In genomic region chr1:193059282-193060225, GRCh38 we compare ENCODE assay signal across 1 cellular context.
A peak's percentile ranks its signal among the peaks of the same experiment; 100 is the strongest.
TF ChIP-seq lines count a peak whose summit lies in the region.

Gene RO60 (plus strand): TSS chr1:193059612. CDS start chr1:193069055, 9,443 bp downstream.
Gene UCHL5 (minus strand): TSS chr1:193059360. CDS start chr1:193059260, 100 bp downstream.

TF ChIP-seq in HEK293, 187 proteins besides CTCF, POLR2A, EP300 and RAD21 (continued from another document and continues in another):
- peak; percentile 5; the same call in 1 of the 2 replicates for TF ChIP-seq ZSCAN30 (tag by site-specific recombination; IDR thresholded peaks at IDR 0.05)
- TF ChIP-seq OVOL3 (tag by site-specific recombination; IDR thresholded peaks at IDR 0.05), result no peak
- TF ChIP-seq ZNF132 (tag by site-specific recombination; IDR thresholded peaks at IDR 0.05; ENCODE audit: borderline replicate concordance), result no peak
- TF ChIP-seq ZBTB49 (tag by site-specific recombination; IDR thresholded peaks at IDR 0.05; ENCODE audit: low read depth), result no peak
- TF ChIP-seq ZNF629 (tag by site-specific recombination; IDR thresholded peaks at IDR 0.05), result peak; percentile 93
- peak; percentile 55 for TF ChIP-seq PRDM1 (tag by site-specific recombination; IDR thresholded peaks at IDR 0.05)
- TF ChIP-seq ZNF518A (tag by site-specific recombination; conservative IDR thresholded peaks at IDR 0.05; ENCODE audit: low read depth), result peak; percentile 69
- peak; percentile 95 for TF ChIP-seq PBX3 (CRISPR knock-in tag; IDR thresholded peaks at IDR 0.05)
- no peak for TF ChIP-seq ZNF140 (tag by site-specific recombination; IDR thresholded peaks at IDR 0.05)
- TF ChIP-seq ZNF37A (tag by site-specific recombination; IDR thresholded peaks at IDR 0.05), result no peak; the same call in 1 of the 2 replicates
- TF ChIP-seq ZBTB17 (tag by site-specific recombination; IDR thresholded peaks at IDR 0.05), result peak; percentile 97
- no peak for TF ChIP-seq ZNF266 (tag by site-specific recombination; IDR thresholded peaks at IDR 0.05; ENCODE audit: low read depth)
- no peak for TF ChIP-seq ZNF350 (tag by site-specific recombination; IDR thresholded peaks at IDR 0.05)
- no peak for TF ChIP-seq PRDM2 (tag by site-specific recombination; IDR thresholded peaks at IDR 0.05; ENCODE audit: borderline replicate concordance)
- TF ChIP-seq ZNF19 (tag by site-specific recombination; IDR thresholded peaks at IDR 0.05; ENCODE audit: low read depth), result no peak
- TF ChIP-seq ZNF248 (tag by site-specific recombination; IDR thresholded peaks at IDR 0.05), result no peak
- TF ChIP-seq ZSCAN4 (tag by site-specific recombination; IDR thresholded peaks at IDR 0.05), result 0 out of 2 replicates have a peak, but pooled peaks have one; percentile 5
- peak; percentile 79 for TF ChIP-seq HIC1 (tag by site-specific recombination; IDR thresholded peaks at IDR 0.05)
- peak; percentile 93 for TF ChIP-seq ZNF335 (tag by site-specific recombination; conservative IDR thresholded peaks at IDR 0.05)
- TF ChIP-seq ZNF768 (tag by site-specific recombination; IDR thresholded peaks at IDR 0.05), result no peak; the same call in 1 of the 2 replicates
- TF ChIP-seq ZNF211 (tag by site-specific recombination; IDR thresholded peaks at IDR 0.05; ENCODE audit: low read depth), result no peak
- peak; percentile 68; the same call in 1 of the 2 replicates for TF ChIP-seq ZNF391 (tag by site-specific recombination; IDR thresholded peaks at IDR 0.05; ENCODE audit: borderline replicate concordance, low read depth)
- peak; percentile 90 for TF ChIP-seq ZBTB44 (tag by site-specific recombination; IDR thresholded peaks at IDR 0.05)
- TF ChIP-seq ZNF398 (tag by site-specific recombination; IDR thresholded peaks at IDR 0.05), result peak; percentile 11; the same call in 1 of the 2 replicates
- no peak for TF ChIP-seq ZNF274 (IDR thresholded peaks at IDR 0.05; ENCODE audit: low read length)
- no peak for TF ChIP-seq ZNF274 (tag by site-specific recombination; IDR thresholded peaks at IDR 0.05; ENCODE audit: borderline replicate concordance)
- TF ChIP-seq ZNF658 (tag by site-specific recombination; IDR thresholded peaks at IDR 0.05), result no peak
- TF ChIP-seq ZNF121 (tag by site-specific recombination; IDR thresholded peaks at IDR 0.05), result 0 out of 2 replicates have a peak, but pooled peaks have one; percentile 46
- TF ChIP-seq ZNF623 (tag by site-specific recombination; IDR thresholded peaks at IDR 0.05), result no peak
- peak; percentile 85 for TF ChIP-seq ZFHX2 (tag by site-specific recombination; conservative IDR thresholded peaks at IDR 0.05)
- no peak; the same call in 1 of the 2 replicates for TF ChIP-seq ZBTB7A (tag by site-specific recombination; IDR thresholded peaks at IDR 0.05; ENCODE audit: low read depth)
- TF ChIP-seq ZNF670 (tag by site-specific recombination; IDR thresholded peaks at IDR 0.05; ENCODE audit: low read depth), result no peak
